8 cellular contexts compared by ENCODE assay signal in genomic region chr5:82793808-82794419, GRCh38.
DNase-seq lines count a peak whose midpoint lies in the region; ATAC-seq and TF ChIP-seq lines count a peak whose summit lies in the region.

No MANE protein-coding gene starts in this region.

- H3K27me3 ChIP-seq in GM23338 (ENCODE audit: insufficient read depth) (no peaks in the 10 kb centered on the region), fibroblast of lung (ENCODE audit: control insufficient read depth, insufficient read depth, low read length) (no peaks in the 10 kb centered on the region)

- peak; percentile 75 for TF ChIP-seq CTCF in AG10803 (conservative IDR thresholded peaks at IDR 0.05; ENCODE audit: low read length)
- peak; percentile 77 to 93 for TF ChIP-seq CTCF in GM23338 (conservative IDR thresholded peaks at IDR 0.05; ENCODE audit: low read depth in 2 of 2)
- peak; percentile 69 for TF ChIP-seq CTCF in WI38 (IDR thresholded peaks at IDR 0.05; ENCODE audit: low read depth, low read length)
- peak; percentile 55 to 68 for TF ChIP-seq CTCF in fibroblast of lung (conservative IDR thresholded peaks at IDR 0.05 in 1 of 2, IDR thresholded peaks at IDR 0.05 in 1 of 2; ENCODE audit: low read depth in 1 of 2, low read length in 2 of 2)
- TF ChIP-seq CTCF in retinal pigment epithelial cell (conservative IDR thresholded peaks at IDR 0.05; ENCODE audit: low read depth, low read length): peak; percentile 65

- H3K4me2 ChIP-seq in GM23338: peak overlapping the region; percentile 18; the same call in 1 of the 2 replicates
- no peak overlapping the region for H3K4me2 ChIP-seq in fibroblast of lung (ENCODE audit: extremely low read depth, insufficient read depth, low read length)

- H3K9me3 Mint-ChIP-seq in GM23338: no peaks in the 10 kb centered on the region
- H3K9me3 Mint-ChIP-seq in activated T-helper 2 cell treated with anti-CD3 and anti-CD28 coated beads, Interferon-gamma antibody, Interleukin-2, Interleukin-4, amounts not matched to agents 10 μg/mL and 5 μg/mL and 100 μg/mL, durations not matched to agents 14 hours and 24 hours and 36 hours: no peaks in the 10 kb centered on the region

- H3K27me3 Mint-ChIP-seq in GM23338 (ENCODE audit: insufficient read depth, low read depth, poor library complexity): no peaks in the 10 kb centered on the region
- H3K27me3 Mint-ChIP-seq in activated T-helper 2 cell treated with anti-CD3 and anti-CD28 coated beads, Interferon-gamma antibody, Interleukin-2, Interleukin-4, amounts not matched to agents 10 μg/mL and 5 μg/mL and 100 μg/mL, durations not matched to agents 14 hours and 24 hours and 36 hours (ENCODE audit: low read depth): peaks cover 5% of the 10 kb centered on the region

- no peaks in the 10 kb centered on the region for H3F3A ChIP-seq in GM23338 (replicated peaks; ENCODE audit: low read depth)

- H3K9me2 ChIP-seq in GM23338 (ENCODE audit: insufficient read depth): 0 out of 2 replicates have a peak, but pooled peaks cover 7% of the 10 kb centered on the region

- H3K9me3 ChIP-seq in fibroblast of lung (ENCODE audit: control insufficient read depth, insufficient read depth, low read depth, low read length): no peaks in the 10 kb centered on the region

- H3K27ac Mint-ChIP-seq in GM23338: 0 out of 2 replicates have a peak overlapping the region, but pooled peaks have one; percentile 45
- H3K27ac Mint-ChIP-seq in activated T-helper 2 cell treated with anti-CD3 and anti-CD28 coated beads, Interferon-gamma antibody, Interleukin-2, Interleukin-4, amounts not matched to agents 10 μg/mL and 5 μg/mL and 100 μg/mL, durations not matched to agents 14 hours and 24 hours and 36 hours: no peak overlapping the region

- H3K4me1 Mint-ChIP-seq in GM23338: peaks cover 23% of the 10 kb centered on the region
- no peaks in the 10 kb centered on the region for H3K4me1 Mint-ChIP-seq in activated T-helper 2 cell treated with anti-CD3 and anti-CD28 coated beads, Interferon-gamma antibody, Interleukin-2, Interleukin-4, amounts not matched to agents 10 μg/mL and 5 μg/mL and 100 μg/mL, durations not matched to agents 14 hours and 24 hours and 36 hours (ENCODE audit: low read depth)

- H3K9ac ChIP-seq in fibroblast of lung (ENCODE audit: insufficient read depth, low read length): no peak overlapping the region

- ATAC-seq in GM23338 (peak; percentile 45; the same call in 2 of the 3 replicates), GM18517 (IDR thresholded peaks at IDR 0.05; ENCODE audit: unreplicated experiment) (no peak)

- intact Hi-C loops in activated T-helper 2 cell treated with anti-CD3 and anti-CD28 coated beads, Interferon-gamma antibody, Interleukin-2, Interleukin-4, amounts not matched to agents 10 μg/mL and 5 μg/mL and 100 μg/mL, durations not matched to agents 14 hours and 24 hours and 36 hours (cut with micrococcal nuclease): loop anchor here (1.0 to 2.0 kb wide), 2 partner anchors 153 to 443 kb away; no protein-coding TSS in a partner anchor

- DNase-seq in AG10803 (ENCODE audit: low read depth): peak; percentile 33
- DNase-seq in GM23338 (ENCODE audit: low spot score): peak; percentile 78
- peak; percentile 6 to 17 for DNase-seq in fibroblast of lung (ENCODE audit: low read depth in 2 of 2)
- DNase-seq in retinal pigment epithelial cell (ENCODE audit: low read depth): no peak
- no peak for DNase-seq in cortex of kidney (lab: John Stamatoyannopoulos, UW)
- DNase-seq in activated T-helper 2 cell treated with anti-CD3 and anti-CD28 coated beads, Interferon-gamma antibody, Interleukin-2, Interleukin-4, amounts not matched to agents 10 μg/mL and 5 μg/mL and 100 μg/mL, durations not matched to agents 14 hours and 24 hours and 36 hours (ENCODE audit: low spot score): no peak

- H3K4me1 ChIP-seq in GM23338 (ENCODE audit: insufficient read depth): peaks cover 23% of the 10 kb centered on the region
- no peaks in the 10 kb centered on the region for H3K4me1 ChIP-seq in fibroblast of lung (ENCODE audit: control insufficient read depth, extremely low read depth, insufficient read depth, low read length)

- no peaks in the 10 kb centered on the region for H4K20me1 ChIP-seq in GM23338 (replicated peaks; ENCODE audit: insufficient read depth)
- no peaks in the 10 kb centered on the region for H4K20me1 ChIP-seq in fibroblast of lung (ENCODE audit: control insufficient read depth, extremely low read depth, insufficient read depth, low read length)

- 0 out of 2 replicates have a peak overlapping the region, but pooled peaks have one; percentile 4 for H2AFZ ChIP-seq in GM23338
- H2AFZ ChIP-seq in fibroblast of lung (ENCODE audit: low read length): no peak overlapping the region

- H3K4me3 Mint-ChIP-seq in GM23338: no peak overlapping the region
- H3K4me3 Mint-ChIP-seq in activated T-helper 2 cell treated with anti-CD3 and anti-CD28 coated beads, Interferon-gamma antibody, Interleukin-2, Interleukin-4, amounts not matched to agents 10 μg/mL and 5 μg/mL and 100 μg/mL, durations not matched to agents 14 hours and 24 hours and 36 hours (ENCODE audit: low read depth): no peak overlapping the region

- no peaks in the 10 kb centered on the region for H3K36me3 Mint-ChIP-seq in GM23338 (ENCODE audit: low read depth)
- H3K36me3 Mint-ChIP-seq in activated T-helper 2 cell treated with anti-CD3 and anti-CD28 coated beads, Interferon-gamma antibody, Interleukin-2, Interleukin-4, amounts not matched to agents 10 μg/mL and 5 μg/mL and 100 μg/mL, durations not matched to agents 14 hours and 24 hours and 36 hours (ENCODE audit: low read depth): no peaks in the 10 kb centered on the region

- H3K4me3 ChIP-seq in AG10803 (ENCODE audit: low read length) (no peak overlapping the region), GM23338 (no peak overlapping the region), WI38 (ENCODE audit: low read depth, low read length) (no peak overlapping the region), fibroblast of lung (replicated peaks in 1 of 4; ENCODE audit: control extremely low read depth in 1 of 4, insufficient read depth in 1 of 4, low read depth in 3 of 4, low read length in 4 of 4) (no peak overlapping the region), retinal pigment epithelial cell (ENCODE audit: low read length) (no peak overlapping the region)

- H3K36me3 ChIP-seq in GM23338 (ENCODE audit: insufficient read depth) (no peaks in the 10 kb centered on the region), fibroblast of lung (ENCODE audit: control insufficient read depth, insufficient read depth, low read length) (no peaks in the 10 kb centered on the region)

- H3K79me2 ChIP-seq in GM23338 (replicated peaks; ENCODE audit: insufficient read depth) (no peaks in the 10 kb centered on the region), fibroblast of lung (ENCODE audit: control insufficient read depth, insufficient read depth, low read length) (no peaks in the 10 kb centered on the region)

- H3K27ac ChIP-seq in GM23338 (ENCODE audit: low read depth) (no peak overlapping the region), fibroblast of lung (ENCODE audit: insufficient read depth, low read length) (no peak overlapping the region)

TF ChIP-seq in GM23338, 12 proteins besides CTCF, POLR2A, EP300 and RAD21 (continues in another document):
- TF ChIP-seq, protein P1, sequence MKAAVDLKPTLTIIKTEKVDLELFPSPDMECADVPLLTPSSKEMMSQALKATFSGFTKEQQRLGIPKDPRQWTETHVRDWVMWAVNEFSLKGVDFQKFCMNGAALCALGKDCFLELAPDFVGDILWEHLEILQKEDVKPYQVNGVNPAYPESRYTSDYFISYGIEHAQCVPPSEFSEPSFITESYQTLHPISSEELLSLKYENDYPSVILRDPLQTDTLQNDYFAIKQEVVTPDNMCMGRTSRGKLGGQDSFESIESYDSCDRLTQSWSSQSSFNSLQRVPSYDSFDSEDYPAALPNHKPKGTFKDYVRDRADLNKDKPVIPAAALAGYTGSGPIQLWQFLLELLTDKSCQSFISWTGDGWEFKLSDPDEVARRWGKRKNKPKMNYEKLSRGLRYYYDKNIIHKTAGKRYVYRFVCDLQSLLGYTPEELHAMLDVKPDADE (IDR thresholded peaks at IDR 0.05): no peak
- TF ChIP-seq EZH2phosphoT487 (IDR thresholded peaks at IDR 0.05; ENCODE audit: unreplicated experiment) (no peak), NANOG (IDR thresholded peaks at IDR 0.05; ENCODE audit: borderline replicate concordance) (no peak), STAT1 (IDR thresholded peaks at IDR 0.05; ENCODE audit: unreplicated experiment) (no peak)

Comparison
In these comparisons a context has a peak if more than half of its experiments do, and no peak if none do; other contexts are left out.
1. DNase-seq: peak in AG10803 (single experiment), GM23338 (single experiment) and fibroblast of lung (2 of 2); none in retinal pigment epithelial cell (single experiment), cortex of kidney (single experiment) and activated T-helper 2 cell treated with anti-CD3 and anti-CD28 coated beads, Interferon-gamma antibody, Interleukin-2, Interleukin-4, amounts not matched to agents 10 μg/mL and 5 μg/mL and 100 μg/mL, durations not matched to agents 14 hours and 24 hours and 36 hours (single experiment).
2. Peak in every context shown above with its lines, with median percentiles within 50 percentile points of each other: CTCF ChIP-seq.